Comparison of ENCODE assay signal across 9 cellular contexts in genomic region chr1:8217809-8218208, GRCh38.
DNase-seq lines count a peak whose midpoint lies in the region; ATAC-seq and TF ChIP-seq lines count a peak whose summit lies in the region.
"Had no signal": no experiment of that assay in that cellular context is flagged by ENCODE, and none has a peak within 500 bp of the region (broad histone marks: within the 10 kb centered on the region; RNA-seq: fewer than 3 reads in every experiment).

No MANE protein-coding gene starts in this region.

- DNase-seq in heart right ventricle (no peak), Right ventricle myocardium inferior (ENCODE audit: missing footprints) (no peak), upper lobe of right lung (no peak), NCI-H345 (lab: John Stamatoyannopoulos, UW) (no peak), 8988T (no peak), NCI-H446 treated with DMSO at 0.1 percent for 48 hours (lab: John Stamatoyannopoulos, UW) (no peak)
- DNase-seq in effector memory CD8-positive, alpha-beta T cell: no peak
- DNase-seq: NCI-H1048 had no signal

- H3K9me3 Mint-ChIP-seq in effector memory CD8-positive, alpha-beta T cell: no peaks in the 10 kb centered on the region
- no peaks in the 10 kb centered on the region for H3K9me3 Mint-ChIP-seq in nephron

- H3K4me3 Mint-ChIP-seq in effector memory CD8-positive, alpha-beta T cell: peak overlapping the region; percentile 71 to 76
- peak overlapping the region; percentile 38 to 69 (median 59) for H3K4me3 Mint-ChIP-seq in nephron

- peaks cover 5% of the 10 kb centered on the region for H3K36me3 Mint-ChIP-seq in effector memory CD8-positive, alpha-beta T cell (ENCODE audit: insufficient read depth)
- no peaks in the 10 kb centered on the region for H3K36me3 Mint-ChIP-seq in nephron (ENCODE audit: low read depth)

- peaks cover 16 to 80% of the 10 kb centered on the region in 2 donors for H3K27me3 Mint-ChIP-seq in effector memory CD8-positive, alpha-beta T cell
- peaks cover 35% of the 10 kb centered on the region for H3K27me3 Mint-ChIP-seq in nephron (ENCODE audit: low read depth)

- TF ChIP-seq CTCF in heart right ventricle (IDR thresholded peaks at IDR 0.05) (no peak), nephron (IDR thresholded peaks at IDR 0.05; ENCODE audit: unreplicated experiment in 3 of 3) (no peak), upper lobe of right lung (IDR thresholded peaks at IDR 0.05) (no peak)

- peak overlapping the region in 9 of 10 donors; percentile 36 to 64 (median 59) for H3K4me3 ChIP-seq in heart right ventricle
- H3K4me3 ChIP-seq in upper lobe of right lung: peak overlapping the region; percentile 49

- peaks cover 0 to 12% (median 0%) of the 10 kb centered on the region in 7 donors for H3K27me3 ChIP-seq in heart right ventricle
- no peaks in the 10 kb centered on the region for H3K27me3 ChIP-seq in upper lobe of right lung

- peak overlapping the region in 8 of 10 donors; percentile 47 to 84 (median 68) for H3K27ac ChIP-seq in heart right ventricle
- peak overlapping the region; percentile 75 for H3K27ac ChIP-seq in upper lobe of right lung

- H3K9me3 ChIP-seq in heart right ventricle (no peaks in the 10 kb centered on the region), upper lobe of right lung (no peaks in the 10 kb centered on the region)

- no peak for ATAC-seq in heart right ventricle
- ATAC-seq in Right ventricle myocardium inferior: no peak
- no peak for ATAC-seq in effector memory CD8-positive, alpha-beta T cell (replicated peaks)
- ATAC-seq in upper lobe of right lung: no peak

- peaks cover 12 to 13% of the 10 kb centered on the region in 2 donors for H3K4me1 Mint-ChIP-seq in effector memory CD8-positive, alpha-beta T cell (ENCODE audit: low read depth in 2 of 2)
- peaks cover 22% of the 10 kb centered on the region for H3K4me1 Mint-ChIP-seq in nephron

- intact Hi-C loops in heart right ventricle (cut with DNase I): loop anchor here in 5 of 10 donors (5.0 to 10.0 kb wide), 5 partner anchors 83 to 193 kb away; partner anchors contain the start of gene ERRFI1 (in 1 of the 5)
- intact Hi-C loops in Right ventricle myocardium inferior (cut with DNase I): loop anchor here (5.0 kb wide), 2 partner anchors 101 to 191 kb away; partner anchors contain the start of gene ERRFI1
- intact Hi-C loops in upper lobe of right lung (cut with DNase I): no loop called here

- H3K27ac Mint-ChIP-seq in effector memory CD8-positive, alpha-beta T cell: peak overlapping the region in 1 of 2 donors; percentile 67
- peak overlapping the region in 2 of 3 experiments; percentile 46 to 67 for H3K27ac Mint-ChIP-seq in nephron

- H3K4me1 ChIP-seq in heart right ventricle: peaks cover 0 to 65% (median 19%) of the 10 kb centered on the region in 9 donors
- peaks cover 19% of the 10 kb centered on the region for H3K4me1 ChIP-seq in upper lobe of right lung

- no peaks in the 10 kb centered on the region for H3K36me3 ChIP-seq in heart right ventricle
- H3K36me3 ChIP-seq in upper lobe of right lung: no peaks in the 10 kb centered on the region

- WGBS in heart right ventricle, 2 donors: 71 to 76% methylated on average over 4 of the region's 4 CpGs
